ENCODE assay signal across 8 cellular contexts in genomic region chr20:38034961-38035360, GRCh38. TPM values are rescaled to one million over a fixed set of nuclear protein-coding genes. Genes with fewer than 3 reads are reported as not detected.
A peak's percentile ranks its signal among the peaks of the same experiment; 100 is the strongest.
DNase-seq lines count a peak whose midpoint lies in the region; TF ChIP-seq lines count a peak whose summit lies in the region.

No MANE protein-coding gene starts in this region.

- H3K4me1 ChIP-seq in SJSA1 (replicated peaks), result peaks cover 29% of the 10 kb centered on the region

- H3K4me3 ChIP-seq in GM12865 (ENCODE audit: low read depth, low read length) (peak overlapping the region; percentile 65), SJSA1 (peak overlapping the region; percentile 80), fibroblast of mammary gland (ENCODE audit: control insufficient read depth, low read depth, low read length) (peak overlapping the region; percentile 95), skeletal muscle cell (ENCODE audit: low read depth, low read length) (peak overlapping the region; percentile 96)

- peaks cover 49% of the 10 kb centered on the region for H3K36me3 ChIP-seq in SJSA1

- H3K9me3 ChIP-seq in SJSA1 (replicated peaks), result no peaks in the 10 kb centered on the region

- H3K27ac ChIP-seq in SJSA1, result no peak overlapping the region

- no peak for TF ChIP-seq CTCF in GM12865 (IDR thresholded peaks at IDR 0.05; ENCODE audit: insufficient read depth, low read depth, low read length, missing control alignments)
- no peak for TF ChIP-seq CTCF in fibroblast of mammary gland (conservative IDR thresholded peaks at IDR 0.05; ENCODE audit: control insufficient read depth, insufficient read depth, low read depth, low read length)

- DNase-seq in GM12865 (ENCODE audit: low read depth) (no peak), SJSA1 (ENCODE audit: low read depth in 1 of 2, low spot score in 2 of 2) (no peak), fibroblast of mammary gland (ENCODE audit: low read depth) (peak; percentile 28), skeletal muscle cell (ENCODE audit: low read depth) (no peak), NCI-H524 treated with DMSO at 0.1 percent for 48 hours (lab: John Stamatoyannopoulos, UW) (no peak), NCI-H146 treated with DMSO at 0.1 percent for 48 hours (lab: John Stamatoyannopoulos, UW; ENCODE audit: unreplicated experiment) (no peak), germinal center (ENCODE audit: low spot score) (no peak), DMS153 treated with DMSO at 0.1 percent for 48 hours (lab: John Stamatoyannopoulos, UW; ENCODE audit: unreplicated experiment) (no peak)

- H3K27me3 ChIP-seq in SJSA1 (replicated peaks), result no peaks in the 10 kb centered on the region

RNA-seq across cellular contexts. Expression of gene RPRD1B, which starts 1.4 kb away (rescaled TPM):
- 27.9 and 50.7 TPM in 2 replicates for total RNA-seq in SJSA1 (2014; rRNA removed; shearing (Covaris generic))

RNA-seq across cellular contexts. Expression of gene TTI1, which starts 1.7 kb away (rescaled TPM):
- total RNA-seq in SJSA1 (2014; rRNA removed; shearing (Covaris generic)), result 14.4 and 16.1 TPM in 2 replicates
